ENCODE assay signal across 20 cellular contexts in the genomic region with DNA sequence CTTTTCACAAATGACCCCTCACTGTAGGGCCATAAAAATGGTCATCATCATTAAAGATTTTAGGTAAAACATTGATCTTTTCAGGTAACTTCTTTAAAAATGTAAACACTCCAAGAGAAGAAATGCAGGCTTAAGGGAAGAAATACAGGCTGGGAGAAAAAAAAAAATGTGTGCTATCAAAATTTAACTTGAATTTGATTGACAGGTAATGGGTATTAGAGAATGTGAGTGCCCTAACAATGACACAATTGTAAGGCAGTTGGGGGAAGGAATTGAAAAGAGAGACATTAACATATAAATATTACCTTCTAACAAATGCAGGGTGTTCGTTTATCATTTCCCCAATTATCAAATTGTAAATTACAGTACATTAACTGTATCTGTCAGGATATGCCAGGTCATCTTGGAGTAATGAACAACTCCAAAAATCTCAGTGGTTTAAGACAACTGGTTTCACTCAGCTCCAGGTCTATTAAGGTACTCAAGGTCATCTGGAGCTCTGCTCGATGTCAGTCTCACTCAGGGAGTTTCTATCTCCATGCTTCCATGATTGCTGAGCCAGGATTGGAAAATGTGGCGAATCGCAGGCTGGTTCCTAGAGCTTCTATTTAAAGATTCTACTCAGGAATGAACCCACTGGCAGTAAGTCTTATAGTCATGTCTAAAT.
"Had no signal": no experiment of that assay in that cellular context is flagged by ENCODE, and none has a peak within 500 bp of the region (broad histone marks: within the 10 kb centered on the region; RNA-seq: fewer than 3 reads in every experiment).

No MANE protein-coding gene starts in this region.

- ATAC-seq: activated CD4-positive, CD25-positive, alpha-beta regulatory T cell treated with anti-CD3 and anti-CD28 coated beads, Interleukin-2, amount 50 U/mL, for 24 hours; activated CD8-positive, alpha-beta T cell treated with anti-CD3 and anti-CD28 coated beads for 36 hours had no signal

- H3K27ac Mint-ChIP-seq: activated CD8-positive, alpha-beta T cell treated with anti-CD3 and anti-CD28 coated beads for 36 hours; activated naive CD8-positive, alpha-beta T cell treated with anti-CD3 and anti-CD28 coated beads, Interleukin-2, amount 10 ng/mL, durations not matched to agents 7 days and 5 days; T-helper 1 cell treated with Interleukin-12 subunit alpha and Interleukin-12 subunit beta and Interleukin-4 antibody, amounts not matched to agents 30 μg/mL and 1 μg/mL, for 36 hours had no signal

- H3K9me3 Mint-ChIP-seq: activated CD8-positive, alpha-beta T cell treated with anti-CD3 and anti-CD28 coated beads for 36 hours; activated naive CD8-positive, alpha-beta T cell treated with anti-CD3 and anti-CD28 coated beads, Interleukin-2, amount 10 ng/mL, durations not matched to agents 7 days and 5 days; T-helper 1 cell treated with Interleukin-12 subunit alpha and Interleukin-12 subunit beta and Interleukin-4 antibody, amounts not matched to agents 30 μg/mL and 1 μg/mL, for 36 hours had no signal

- H3K27me3 Mint-ChIP-seq: activated naive CD8-positive, alpha-beta T cell treated with anti-CD3 and anti-CD28 coated beads, Interleukin-2, amount 10 ng/mL, durations not matched to agents 7 days and 5 days had no signal

- H3K36me3 ChIP-seq: adrenal gland, MG63, Peyer's patch had no signal

- H3K4me3 Mint-ChIP-seq: activated CD8-positive, alpha-beta T cell treated with anti-CD3 and anti-CD28 coated beads for 36 hours; activated naive CD8-positive, alpha-beta T cell treated with anti-CD3 and anti-CD28 coated beads, Interleukin-2, amount 10 ng/mL, durations not matched to agents 7 days and 5 days; T-helper 1 cell treated with Interleukin-12 subunit alpha and Interleukin-12 subunit beta and Interleukin-4 antibody, amounts not matched to agents 30 μg/mL and 1 μg/mL, for 36 hours had no signal

- DNase-seq: activated CD4-positive, alpha-beta T cell treated with anti-CD3 and anti-CD28 coated beads for 4 hours; activated CD8-positive, alpha-beta memory T cell treated with anti-CD3 and anti-CD28 coated beads, Interleukin-2, amount 50 U/mL, for 4 hours; activated CD8-positive, alpha-beta T cell treated with anti-CD3 and anti-CD28 coated beads for 36 hours; activated naive CD4-positive, alpha-beta T cell treated with anti-CD3 and anti-CD28 coated beads, Interleukin-2, amount 50 U/mL, for 16 hours; activated naive CD8-positive, alpha-beta T cell treated with anti-CD3 and anti-CD28 coated beads, Interleukin-2, amount 10 ng/mL, durations not matched to agents 7 days and 5 days; adrenal gland; anterior cingulate cortex; MG63; MV-4-11; NCI-H1092 treated with DMSO at 0.1 percent for 48 hours; NCI-H1417 treated with DMSO at 0.1 percent for 48 hours; NCI-H1694 treated with DMSO at 0.1 percent for 48 hours; NCI-H2029 treated with DMSO at 0.1 percent for 48 hours; NCI-H446; NCI-H524; Peyer's patch; SHP77 treated with DMSO at 0.1 percent for 48 hours had no signal

- H3K4me1 Mint-ChIP-seq: activated naive CD8-positive, alpha-beta T cell treated with anti-CD3 and anti-CD28 coated beads, Interleukin-2, amount 10 ng/mL, durations not matched to agents 7 days and 5 days had no signal

- H3K9me3 ChIP-seq: adrenal gland, MG63, Peyer's patch had no signal

- H3K27me3 ChIP-seq: adrenal gland, MG63, Peyer's patch had no signal

- H3K4me3 ChIP-seq: adrenal gland, MG63, Peyer's patch had no signal

- H3K27ac ChIP-seq: adrenal gland, Peyer's patch, RWPE1 had no signal

- H3K36me3 Mint-ChIP-seq: activated naive CD8-positive, alpha-beta T cell treated with anti-CD3 and anti-CD28 coated beads, Interleukin-2, amount 10 ng/mL, durations not matched to agents 7 days and 5 days had no signal
